13 cellular contexts compared by ENCODE assay signal in genomic region chr12:94898388-94898787, GRCh38.
A peak's percentile ranks its signal among the peaks of the same experiment; 100 is the strongest.
DNase-seq lines count a peak whose midpoint lies in the region; ATAC-seq and TF ChIP-seq lines count a peak whose summit lies in the region.
"Had no signal": no experiment of that assay in that cellular context is flagged by ENCODE, and none has a peak within 500 bp of the region (broad histone marks: within the 10 kb centered on the region; RNA-seq: fewer than 3 reads in every experiment).

No MANE protein-coding gene starts in this region.

- no peak for TF ChIP-seq POLR2A in right lobe of liver (IDR thresholded peaks at IDR 0.05)

- no peak overlapping the region for H3K4me3 Mint-ChIP-seq in endodermal cell
- H3K4me3 Mint-ChIP-seq: activated T-cell treated with anti-CD3 and anti-CD28 coated beads, Interleukin-2, amount 50 U/mL, for 24 hours; central memory CD8-positive, alpha-beta T cell had no signal

- H3K9me3 ChIP-seq in endodermal cell (ENCODE audit: control insufficient read depth, low read length) (no peaks in the 10 kb centered on the region), right lobe of liver (no peaks in the 10 kb centered on the region)
- H3K9me3 ChIP-seq: mucosa of descending colon had no signal

- ATAC-seq in right lobe of liver, result peak in 2 of 4 donors; percentile 48 to 51
- no peak for ATAC-seq in HG03354 (IDR thresholded peaks at IDR 0.05; ENCODE audit: poor library complexity, severe bottlenecking, unreplicated experiment)
- ATAC-seq: mucosa of descending colon had no signal

- no peaks in the 10 kb centered on the region for H3K27me3 ChIP-seq in endodermal cell (ENCODE audit: control insufficient read depth, insufficient read depth, low read length, poor library complexity, severe bottlenecking)
- no peaks in the 10 kb centered on the region for H3K27me3 ChIP-seq in right lobe of liver

- intact Hi-C loops in right lobe of liver (cut with DNase I), result no loop called here

- no peak overlapping the region for H3K9ac ChIP-seq in endodermal cell (ENCODE audit: extremely low read depth, low read length, poor library complexity, severe bottlenecking)

- peaks cover 2% of the 10 kb centered on the region for H3K27me3 Mint-ChIP-seq in endodermal cell (ENCODE audit: insufficient read depth)
- H3K27me3 Mint-ChIP-seq: activated T-cell treated with anti-CD3 and anti-CD28 coated beads, Interleukin-2, amount 50 U/mL, for 24 hours had no signal

- no peak overlapping the region for H3K27ac ChIP-seq in C4-2B
- no peak overlapping the region for H3K27ac ChIP-seq in endodermal cell (ENCODE audit: low read depth, low read length)
- H3K27ac ChIP-seq in right lobe of liver, result no peak overlapping the region

- TF ChIP-seq CTCF in C4-2B (conservative IDR thresholded peaks at IDR 0.05) (peak; percentile 12; the same call in 1 of the 2 replicates), LNCAP (IDR thresholded peaks at IDR 0.05) (0 out of 2 replicates have a peak, but pooled peaks have one; percentile 12), endodermal cell (conservative IDR thresholded peaks at IDR 0.05) (peak; percentile 70), right lobe of liver (IDR thresholded peaks at IDR 0.05) (peak in 3 of 4 donors; percentile 25 to 40 (median 32))

- H3K4me1 ChIP-seq in endodermal cell (ENCODE audit: control insufficient read depth, insufficient read depth, low read length) (no peaks in the 10 kb centered on the region), right lobe of liver (no peaks in the 10 kb centered on the region)

- H3K4me1 Mint-ChIP-seq in endodermal cell, result peaks cover 7% of the 10 kb centered on the region
- H3K4me1 Mint-ChIP-seq: central memory CD8-positive, alpha-beta T cell had no signal

- peak; percentile 65 for DNase-seq in endodermal cell
- DNase-seq in right lobe of liver, result no peak
- no peak for DNase-seq in middle frontal gyrus (ENCODE audit: extremely low spot score, low spot score)
- DNase-seq in mucosa of gallbladder (ENCODE audit: low spot score), result no peak
- DNase-seq in epidermal melanocyte (ENCODE audit: insufficient read length, low spot score), result no peak
- DNase-seq: activated T-cell treated with anti-CD3 and anti-CD28 coated beads, Interleukin-2, amount 50 U/mL, for 24 hours; Calu3; mucosa of descending colon; NCI-H1694 treated with DMSO at 0.1 percent for 48 hours had no signal

- 79% methylated on average over 1 of the region's 1 CpG; no CpG with 5 or more reads in 1 of the 2 experiments for WGBS in endodermal cell (ENCODE audit: insufficient coverage in 1 of 2, insufficient read length in 1 of 2), 2 experiments
- WGBS in right lobe of liver (ENCODE audit: insufficient coverage, low coverage, low lambda C conversion rate, missing lambda C conversion rate), result 80% methylated on average over 1 of the region's 1 CpG

- H3K4me3 ChIP-seq in endodermal cell (ENCODE audit: low read length), result no peak overlapping the region
- H3K4me3 ChIP-seq in right lobe of liver, result no peak overlapping the region
- H3K4me3 ChIP-seq: mucosa of descending colon had no signal

- H3K9me3 Mint-ChIP-seq in endodermal cell, result peaks cover 2% of the 10 kb centered on the region
- H3K9me3 Mint-ChIP-seq: activated T-cell treated with anti-CD3 and anti-CD28 coated beads, Interleukin-2, amount 50 U/mL, for 24 hours; central memory CD8-positive, alpha-beta T cell had no signal

- no peaks in the 10 kb centered on the region for H3K36me3 Mint-ChIP-seq in endodermal cell (ENCODE audit: low read depth)

- H3K36me3 ChIP-seq in endodermal cell (ENCODE audit: control insufficient read depth, insufficient read depth, low read length), result no peaks in the 10 kb centered on the region
- H3K36me3 ChIP-seq in right lobe of liver, result no peaks in the 10 kb centered on the region

- no peak overlapping the region for H3K27ac Mint-ChIP-seq in endodermal cell
- H3K27ac Mint-ChIP-seq: activated T-cell treated with anti-CD3 and anti-CD28 coated beads, Interleukin-2, amount 50 U/mL, for 24 hours had no signal

Comparison
In these comparisons a context has a peak if more than half of its experiments do, and no peak if none do; other contexts are left out.
1. CTCF ChIP-seq: peak in every context shown above with its lines; median percentile 70 in endodermal cell; 32 in right lobe of liver; 12 in C4-2B; 12 in LNCAP.